In the genomic region with DNA sequence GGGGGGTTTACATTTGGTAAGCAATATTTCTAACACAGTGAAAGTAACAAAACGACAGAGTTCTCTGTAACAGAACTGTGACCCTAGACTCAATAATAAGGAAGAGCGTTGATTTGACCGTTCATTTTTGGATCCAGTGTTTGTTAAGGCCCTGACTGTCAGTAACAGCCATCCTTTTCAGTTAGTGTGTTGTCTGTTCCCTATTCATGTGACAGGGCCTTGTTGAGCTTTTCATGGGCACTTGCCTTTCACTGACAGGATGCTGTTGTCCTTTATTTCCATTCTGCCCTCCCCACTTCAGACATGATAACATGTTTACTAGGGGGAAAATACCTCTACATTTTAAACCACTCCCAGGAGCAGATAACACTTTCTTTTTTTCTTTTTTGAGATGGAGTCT, we compare ENCODE assay signal across 9 cellular contexts. TPM values are rescaled to one million over a fixed set of nuclear protein-coding genes. Genes with fewer than 3 reads are reported as not detected.
DNase-seq lines count a peak whose midpoint lies in the region; ATAC-seq and TF ChIP-seq lines count a peak whose summit lies in the region.
"Had no signal": no experiment of that assay in that cellular context is flagged by ENCODE, and none has a peak within 500 bp of the region (broad histone marks: within the 10 kb centered on the region; RNA-seq: fewer than 3 reads in every experiment).

No MANE protein-coding gene starts in this region.

- no peaks in the 10 kb centered on the region for H3K27me3 ChIP-seq in cardiac muscle cell
- no peaks in the 10 kb centered on the region for H3K27me3 ChIP-seq in smooth muscle cell (ENCODE audit: low read depth)
- no peaks in the 10 kb centered on the region for H3K27me3 ChIP-seq in H7 (ENCODE audit: control insufficient read depth, insufficient read depth, low read length)

- H3K36me3 ChIP-seq in cardiac muscle cell = no peaks in the 10 kb centered on the region
- no peaks in the 10 kb centered on the region for H3K36me3 ChIP-seq in smooth muscle cell (ENCODE audit: low read depth)
- H3K36me3 ChIP-seq in H7 (replicated peaks; ENCODE audit: control insufficient read depth, insufficient read depth, low read length) = no peaks in the 10 kb centered on the region

- H3K9me3 ChIP-seq in cardiac muscle cell (ENCODE audit: low read depth) (no peaks in the 10 kb centered on the region), smooth muscle cell (replicated peaks; ENCODE audit: low read depth) (no peaks in the 10 kb centered on the region)

- H3K4me3 ChIP-seq in cardiac muscle cell (no peak overlapping the region), smooth muscle cell (no peak overlapping the region), H7 (ENCODE audit: insufficient read depth, low read depth, low read length) (no peak overlapping the region)

- peaks cover 50% of the 10 kb centered on the region for H3K4me1 Mint-ChIP-seq in T-helper 2 cell treated with Interferon-gamma antibody and Interleukin-4, amounts not matched to agents 5 μg/mL and 100 μg/mL, for 36 hours (ENCODE audit: low read depth)
- H3K4me1 Mint-ChIP-seq in activated naive CD8-positive, alpha-beta T cell (ENCODE audit: low read depth) = peaks cover 84% of the 10 kb centered on the region

- H3K4me2 ChIP-seq in smooth muscle cell = peak overlapping the region; percentile 72

- H3K79me2 ChIP-seq in smooth muscle cell (ENCODE audit: low read depth) = peaks cover 93% of the 10 kb centered on the region

- H3K4me3 Mint-ChIP-seq in T-helper 2 cell treated with Interferon-gamma antibody and Interleukin-4, amounts not matched to agents 5 μg/mL and 100 μg/mL, for 36 hours = no peak overlapping the region
- H3K4me3 Mint-ChIP-seq in activated naive CD8-positive, alpha-beta T cell = peak overlapping the region; percentile 14

- intact Hi-C loops in sciatic nerve (cut with DNase I) = no loop called here

- H3K4me1 ChIP-seq in cardiac muscle cell (ENCODE audit: low read depth) = peaks cover 49% of the 10 kb centered on the region
- H3K4me1 ChIP-seq in smooth muscle cell (ENCODE audit: low read depth) = peaks cover 44% of the 10 kb centered on the region

- ATAC-seq in sciatic nerve = no peak

- H3K9me3 Mint-ChIP-seq in T-helper 2 cell treated with Interferon-gamma antibody and Interleukin-4, amounts not matched to agents 5 μg/mL and 100 μg/mL, for 36 hours = no peaks in the 10 kb centered on the region
- no peaks in the 10 kb centered on the region for H3K9me3 Mint-ChIP-seq in activated naive CD8-positive, alpha-beta T cell (ENCODE audit: low read depth)

- peaks cover 12% of the 10 kb centered on the region for H3F3A ChIP-seq in smooth muscle cell (ENCODE audit: low read depth)

- H3K27ac ChIP-seq in cardiac muscle cell (peak overlapping the region; percentile 76), smooth muscle cell (ENCODE audit: low read depth) (peak overlapping the region; percentile 74)

- no peak overlapping the region for H3K9ac ChIP-seq in smooth muscle cell (ENCODE audit: low read depth)

- peaks cover 96% of the 10 kb centered on the region for H4K20me1 ChIP-seq in smooth muscle cell (ENCODE audit: low read depth)

- TF ChIP-seq CTCF in cardiac muscle cell (IDR thresholded peaks at IDR 0.05; ENCODE audit: low read depth, low read length) (no peak), smooth muscle cell (IDR thresholded peaks at IDR 0.05; ENCODE audit: borderline replicate concordance, insufficient read depth, poor library complexity, severe bottlenecking) (no peak)

- no peaks in the 10 kb centered on the region for H3K27me3 Mint-ChIP-seq in T-helper 2 cell treated with Interferon-gamma antibody and Interleukin-4, amounts not matched to agents 5 μg/mL and 100 μg/mL, for 36 hours (ENCODE audit: low read depth)
- H3K27me3 Mint-ChIP-seq in activated naive CD8-positive, alpha-beta T cell = no peaks in the 10 kb centered on the region

- H3K36me3 Mint-ChIP-seq in T-helper 2 cell treated with Interferon-gamma antibody and Interleukin-4, amounts not matched to agents 5 μg/mL and 100 μg/mL, for 36 hours (ENCODE audit: low read depth) = peaks cover 10% of the 10 kb centered on the region
- no peaks in the 10 kb centered on the region for H3K36me3 Mint-ChIP-seq in activated naive CD8-positive, alpha-beta T cell

- peak overlapping the region; percentile 38 for H3K27ac Mint-ChIP-seq in T-helper 2 cell treated with Interferon-gamma antibody and Interleukin-4, amounts not matched to agents 5 μg/mL and 100 μg/mL, for 36 hours
- H3K27ac Mint-ChIP-seq in activated naive CD8-positive, alpha-beta T cell = peak overlapping the region; percentile 50

- no peak overlapping the region for H2AFZ ChIP-seq in smooth muscle cell (ENCODE audit: low read depth)

- 92% methylated on average over 3 of the region's 3 CpGs for WGBS in smooth muscle cell (ENCODE audit: low lambda C conversion rate)

- DNase-seq in T-helper 2 cell treated with Interferon-gamma antibody and Interleukin-4, amounts not matched to agents 5 μg/mL and 100 μg/mL, for 36 hours (ENCODE audit: low spot score) = no peak
- no peak for DNase-seq in T-helper 2 cell
- DNase-seq in cardiac muscle cell (ENCODE audit: low read depth in 1 of 2, low spot score in 1 of 2) = no peak
- no peak for DNase-seq in smooth muscle cell (lab: John Stamatoyannopoulos, UW; ENCODE audit: unreplicated experiment)
- DNase-seq in sciatic nerve (ENCODE audit: low spot score) = no peak
- no peak for DNase-seq in stimulated activated CD4-positive, alpha-beta T cell treated with anti-CD3 and anti-CD28 coated beads, Interleukin-2, amount 100 ng/mL, for 24 hours
- DNase-seq in H7 = no peak
- DNase-seq: cortex of kidney had no signal

RNA-seq across cellular contexts. Expression of gene MAP4K4, which starts 45.8 kb away (rescaled TPM):
- total RNA-seq in cardiac muscle cell (82.2 and 131 TPM in 2 replicates), smooth muscle cell (90.9 and 107 TPM in 2 replicates), sciatic nerve (140 TPM)
- polyA plus RNA-seq in cardiac muscle cell (61.6 and 71.6 TPM in 2 replicates), smooth muscle cell (68.9 and 76.9 TPM in 2 replicates)
- 45.6 and 58.7 TPM in 2 replicates for total RNA-seq in H7 (2014; rRNA removed; shearing (Covaris generic))
